27 cellular contexts compared by ENCODE assay signal in the genomic region with DNA sequence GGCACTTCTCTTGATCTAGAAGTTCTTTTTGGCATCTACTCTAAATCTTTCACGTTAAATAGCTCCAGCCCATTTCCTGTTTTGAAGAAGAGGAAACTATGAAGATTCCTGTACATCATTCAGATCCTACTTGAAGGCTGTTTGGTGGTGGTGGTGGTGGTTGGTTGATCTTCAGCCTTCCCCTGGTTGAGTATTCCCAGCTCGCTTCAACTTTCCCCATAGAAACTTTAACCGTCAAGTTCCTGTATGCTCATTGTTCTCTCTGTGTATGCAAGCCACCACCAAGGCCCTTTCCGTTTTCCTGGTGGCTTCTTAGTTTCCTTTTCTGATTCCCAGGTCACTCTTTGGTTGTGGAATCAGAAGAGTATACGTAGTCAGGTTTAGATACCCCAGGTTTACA. TPM values are rescaled to one million over a fixed set of nuclear protein-coding genes. Genes with fewer than 3 reads are reported as not detected.
DNase-seq lines count a peak whose midpoint lies in the region; ATAC-seq and TF ChIP-seq lines count a peak whose summit lies in the region.
"Had no signal": no experiment of that assay in that cellular context is flagged by ENCODE, and none has a peak within 500 bp of the region (broad histone marks: within the 10 kb centered on the region; RNA-seq: fewer than 3 reads in every experiment).

No MANE protein-coding gene starts in this region.

- H3K4me1 ChIP-seq in parathyroid adenoma = peaks cover 11% of the 10 kb centered on the region
- H3K4me1 ChIP-seq: HAP-1 had no signal

- no peak overlapping the region for H2AFZ ChIP-seq in parathyroid adenoma

- peaks cover 37% of the 10 kb centered on the region for H3K4me1 Mint-ChIP-seq in activated CD4-positive, alpha-beta memory T cell treated with anti-CD3 and anti-CD28 coated beads for 36 hours (ENCODE audit: low read depth)
- H3K4me1 Mint-ChIP-seq in activated CD4-positive, alpha-beta memory T cell treated with anti-CD3 and anti-CD28 coated beads, Interleukin-2, amount 10 ng/mL, durations not matched to agents 7 days and 5 days = peaks cover 54% of the 10 kb centered on the region
- H3K4me1 Mint-ChIP-seq in dendritic cell treated with granulocyte-macrophage colony-stimulating factor and Interleukin-4, amounts not matched to agents 40 ng/mL and 50 ng/mL, for 4 days (ENCODE audit: low read depth) = peaks cover 51% of the 10 kb centered on the region

- H3K27me3 ChIP-seq in parathyroid adenoma (ENCODE audit: control insufficient read depth, insufficient read depth, low read length) = no peaks in the 10 kb centered on the region
- H3K27me3 ChIP-seq: adrenal gland, foreskin keratinocyte had no signal

- H3K36me3 ChIP-seq in parathyroid adenoma (ENCODE audit: control insufficient read depth, insufficient read depth, low read length) = no peaks in the 10 kb centered on the region
- H3K36me3 ChIP-seq: HAP-1 had no signal

- no peak for DNase-seq in activated CD4-positive, alpha-beta memory T cell treated with anti-CD3 and anti-CD28 coated beads for 36 hours
- no peak for DNase-seq in activated CD4-positive, alpha-beta memory T cell treated with anti-CD3 and anti-CD28 coated beads, Interleukin-2, amount 10 ng/mL, durations not matched to agents 7 days and 5 days
- DNase-seq in CD1c-positive myeloid dendritic cell (ENCODE audit: extremely low spot score) (peak; percentile 26), NCI-H524 treated with DMSO at 0.1 percent for 48 hours (lab: John Stamatoyannopoulos, UW) (no peak), NCI-H345 treated with DMSO at 0.1 percent for 48 hours (lab: John Stamatoyannopoulos, UW; ENCODE audit: unreplicated experiment) (no peak)
- DNase-seq: adrenal gland; AML-193; effector CD8-positive, alpha-beta T cell; foreskin keratinocyte; left cardiac atrium; NCI-H1436 treated with DMSO at 0.1 percent for 48 hours; NCI-H2107; PC-3; posterior cingulate gyrus; Right ventricle myocardium superior; trophoblast cell had no signal

- H3K27ac Mint-ChIP-seq in activated CD4-positive, alpha-beta memory T cell treated with anti-CD3 and anti-CD28 coated beads for 36 hours = peak overlapping the region; percentile 13
- no peak overlapping the region for H3K27ac Mint-ChIP-seq in activated CD4-positive, alpha-beta memory T cell treated with anti-CD3 and anti-CD28 coated beads, Interleukin-2, amount 10 ng/mL, durations not matched to agents 7 days and 5 days
- peak overlapping the region; percentile 25 for H3K27ac Mint-ChIP-seq in dendritic cell treated with granulocyte-macrophage colony-stimulating factor and Interleukin-4, amounts not matched to agents 40 ng/mL and 50 ng/mL, for 4 days
- H3K27ac Mint-ChIP-seq: nephron had no signal

- peaks cover 1% of the 10 kb centered on the region for H3K36me3 Mint-ChIP-seq in activated CD4-positive, alpha-beta memory T cell treated with anti-CD3 and anti-CD28 coated beads for 36 hours
- H3K36me3 Mint-ChIP-seq in activated CD4-positive, alpha-beta memory T cell treated with anti-CD3 and anti-CD28 coated beads, Interleukin-2, amount 10 ng/mL, durations not matched to agents 7 days and 5 days (ENCODE audit: low read depth) = peaks cover 13% of the 10 kb centered on the region
- H3K36me3 Mint-ChIP-seq in dendritic cell treated with granulocyte-macrophage colony-stimulating factor and Interleukin-4, amounts not matched to agents 40 ng/mL and 50 ng/mL, for 4 days (ENCODE audit: low read depth) = peaks cover 44% of the 10 kb centered on the region
- H3K36me3 Mint-ChIP-seq: brain had no signal

- no peak overlapping the region for H3K9ac ChIP-seq in parathyroid adenoma
- H3K9ac ChIP-seq: KMS-11 had no signal

- intact Hi-C loops in activated CD4-positive, alpha-beta memory T cell treated with anti-CD3 and anti-CD28 coated beads for 36 hours (cut with micrococcal nuclease) = no loop called here
- intact Hi-C loops in dendritic cell treated with granulocyte-macrophage colony-stimulating factor and Interleukin-4, amounts not matched to agents 40 ng/mL and 50 ng/mL, for 4 days (cut with micrococcal nuclease) = no loop called here

- CTCF ChIA-PET in activated CD4-positive, alpha-beta memory T cell treated with anti-CD3 and anti-CD28 coated beads for 36 hours (lab: Charles Lee) = interaction anchor here (1.2 to 18.4 kb wide), 3 partner anchors 8 to 114 kb away, joined by 6 to 672 read pairs (median 7); a partner anchor contains a TSS
- CTCF ChIA-PET in activated CD4-positive, alpha-beta memory T cell treated with anti-CD3 and anti-CD28 coated beads, Interleukin-2, amount 10 ng/mL, durations not matched to agents 7 days and 5 days (lab: Charles Lee) = no interaction called here

- no peak overlapping the region for H3K4me3 Mint-ChIP-seq in activated CD4-positive, alpha-beta memory T cell treated with anti-CD3 and anti-CD28 coated beads for 36 hours
- no peak overlapping the region for H3K4me3 Mint-ChIP-seq in activated CD4-positive, alpha-beta memory T cell treated with anti-CD3 and anti-CD28 coated beads, Interleukin-2, amount 10 ng/mL, durations not matched to agents 7 days and 5 days
- no peak overlapping the region for H3K4me3 Mint-ChIP-seq in dendritic cell treated with granulocyte-macrophage colony-stimulating factor and Interleukin-4, amounts not matched to agents 40 ng/mL and 50 ng/mL, for 4 days

- TF ChIP-seq CTCF in parathyroid adenoma (IDR thresholded peaks at IDR 0.05) = no peak

- no peak overlapping the region for H3K4me3 ChIP-seq in parathyroid adenoma (ENCODE audit: low read depth, low read length)
- H3K4me3 ChIP-seq: adrenal gland, GM12878, HAP-1 had no signal

- no peaks in the 10 kb centered on the region for H3K27me3 Mint-ChIP-seq in activated CD4-positive, alpha-beta memory T cell treated with anti-CD3 and anti-CD28 coated beads for 36 hours
- H3K27me3 Mint-ChIP-seq in activated CD4-positive, alpha-beta memory T cell treated with anti-CD3 and anti-CD28 coated beads, Interleukin-2, amount 10 ng/mL, durations not matched to agents 7 days and 5 days = no peaks in the 10 kb centered on the region
- no peaks in the 10 kb centered on the region for H3K27me3 Mint-ChIP-seq in dendritic cell treated with granulocyte-macrophage colony-stimulating factor and Interleukin-4, amounts not matched to agents 40 ng/mL and 50 ng/mL, for 4 days

- POLR2A ChIA-PET in activated CD4-positive, alpha-beta memory T cell treated with anti-CD3 and anti-CD28 coated beads for 36 hours (lab: Charles Lee) = interaction anchor here (0.9 kb wide), 1 partner anchor 61 kb away, joined by 3 read pairs; a partner anchor contains a TSS
- POLR2A ChIA-PET in activated CD4-positive, alpha-beta memory T cell treated with anti-CD3 and anti-CD28 coated beads, Interleukin-2, amount 10 ng/mL, durations not matched to agents 7 days and 5 days (lab: Charles Lee) = interaction anchor here (2.1 kb wide), 1 partner anchor 61 kb away, joined by 8 read pairs; a partner anchor contains a TSS

- no peaks in the 10 kb centered on the region for H3K9me3 Mint-ChIP-seq in activated CD4-positive, alpha-beta memory T cell treated with anti-CD3 and anti-CD28 coated beads for 36 hours
- H3K9me3 Mint-ChIP-seq in activated CD4-positive, alpha-beta memory T cell treated with anti-CD3 and anti-CD28 coated beads, Interleukin-2, amount 10 ng/mL, durations not matched to agents 7 days and 5 days = no peaks in the 10 kb centered on the region
- H3K9me3 Mint-ChIP-seq in dendritic cell treated with granulocyte-macrophage colony-stimulating factor and Interleukin-4, amounts not matched to agents 40 ng/mL and 50 ng/mL, for 4 days = no peaks in the 10 kb centered on the region
- H3K9me3 Mint-ChIP-seq: brain, nephron had no signal

- no peak for ATAC-seq in GM18907 (IDR thresholded peaks at IDR 0.05; ENCODE audit: unreplicated experiment)
- ATAC-seq: esophagus mucosa, foreskin keratinocyte, GM12878, left cardiac atrium, PC-3 had no signal

- no peak overlapping the region for H3K4me2 ChIP-seq in parathyroid adenoma (ENCODE audit: low read length)
- H3K4me2 ChIP-seq: KMS-11 had no signal

- peak overlapping the region; percentile 43 for H3K27ac ChIP-seq in parathyroid adenoma
- H3K27ac ChIP-seq: adrenal gland, foreskin keratinocyte, KMS-11 had no signal

- no peaks in the 10 kb centered on the region for H3K9me3 ChIP-seq in parathyroid adenoma (ENCODE audit: control insufficient read depth, low read length)
- H3K9me3 ChIP-seq: adrenal gland, Caco-2, HAP-1 had no signal

- H3K79me2 ChIP-seq in parathyroid adenoma = peaks cover 6% of the 10 kb centered on the region

RNA-seq across cellular contexts. Expression of a gene that starts 3.3 kb away (rescaled TPM):
- total RNA-seq in activated CD4-positive, alpha-beta memory T cell treated with anti-CD3 and anti-CD28 coated beads for 36 hours = under 1 TPM; 0.29 to 0.59 TPM
- total RNA-seq in activated CD4-positive, alpha-beta memory T cell treated with anti-CD3 and anti-CD28 coated beads, Interleukin-2, amount 10 ng/mL, durations not matched to agents 7 days and 5 days = under 1 TPM; 0.45 to 0.53 TPM
- total RNA-seq: Daoy, left cardiac atrium had no signal

RNA-seq across cellular contexts. Expression of a gene that starts 3.4 kb away (rescaled TPM):
- 10 to 100 TPM; 69.9 to 72.4 TPM for total RNA-seq in activated CD4-positive, alpha-beta memory T cell treated with anti-CD3 and anti-CD28 coated beads for 36 hours
- 10 to 100 TPM; 91.5 to 95.7 TPM for total RNA-seq in activated CD4-positive, alpha-beta memory T cell treated with anti-CD3 and anti-CD28 coated beads, Interleukin-2, amount 10 ng/mL, durations not matched to agents 7 days and 5 days

RNA-seq across cellular contexts. Expression of a gene that starts 6.3 kb away (rescaled TPM):
- total RNA-seq in activated CD4-positive, alpha-beta memory T cell treated with anti-CD3 and anti-CD28 coated beads for 36 hours = 10 to 100 TPM; 20.6 to 21.0 TPM
- total RNA-seq in activated CD4-positive, alpha-beta memory T cell treated with anti-CD3 and anti-CD28 coated beads, Interleukin-2, amount 10 ng/mL, durations not matched to agents 7 days and 5 days = 10 to 100 TPM; 29.1 to 29.8 TPM

RNA-seq across cellular contexts. Expression of a gene that starts 13.2 kb away (rescaled TPM):
- 10 to 100 TPM; 14.7 to 15.6 TPM for total RNA-seq in activated CD4-positive, alpha-beta memory T cell treated with anti-CD3 and anti-CD28 coated beads for 36 hours
- 10 to 100 TPM; 33.2 to 36.1 TPM for total RNA-seq in activated CD4-positive, alpha-beta memory T cell treated with anti-CD3 and anti-CD28 coated beads, Interleukin-2, amount 10 ng/mL, durations not matched to agents 7 days and 5 days

RNA-seq across cellular contexts. Expression of a gene that starts 16.2 kb away (rescaled TPM):
- under 1 TPM; 0.10 to 0.12 TPM for total RNA-seq in activated CD4-positive, alpha-beta memory T cell treated with anti-CD3 and anti-CD28 coated beads for 36 hours
- total RNA-seq in activated CD4-positive, alpha-beta memory T cell treated with anti-CD3 and anti-CD28 coated beads, Interleukin-2, amount 10 ng/mL, durations not matched to agents 7 days and 5 days = under 1 TPM; 0.10 to 0.15 TPM
- total RNA-seq: GM12878 had no signal
